Comparison of ENCODE assay signal across 19 cellular contexts in genomic region chr10:132271458-132272011, GRCh38. TPM values are rescaled to one million over a fixed set of nuclear protein-coding genes. Genes with fewer than 3 reads are reported as not detected.
DNase-seq lines count a peak whose midpoint lies in the region; ATAC-seq and TF ChIP-seq lines count a peak whose summit lies in the region.
"Had no signal": no experiment of that assay in that cellular context is flagged by ENCODE, and none has a peak within 500 bp of the region (broad histone marks: within the 10 kb centered on the region; RNA-seq: fewer than 3 reads in every experiment).

No MANE protein-coding gene starts in this region.

- no peak for TF ChIP-seq CTCF in GM20000 (IDR thresholded peaks at IDR 0.05; ENCODE audit: extremely low read depth, missing control alignments)

- H3K9me3 Mint-ChIP-seq in stimulated activated naive CD8-positive, alpha-beta T cell treated with anti-CD3 and anti-CD28 coated beads, Interleukin-15, amount 100 ng/mL, for 72 hours = peaks cover 4 to 15% of the 10 kb centered on the region in 2 donors
- H3K9me3 Mint-ChIP-seq: CD8-positive, alpha-beta T cell had no signal

- H3K27me3 Mint-ChIP-seq in stimulated activated naive CD8-positive, alpha-beta T cell treated with anti-CD3 and anti-CD28 coated beads, Interleukin-15, amount 100 ng/mL, for 72 hours = no peaks in the 10 kb centered on the region
- H3K27me3 Mint-ChIP-seq: B cell had no signal

- intact Hi-C loops in sciatic nerve (cut with DNase I) = no loop called here

- H3K4me1 Mint-ChIP-seq in stimulated activated naive CD8-positive, alpha-beta T cell treated with anti-CD3 and anti-CD28 coated beads, Interleukin-15, amount 100 ng/mL, for 72 hours = peaks cover 10% of the 10 kb centered on the region
- H3K4me1 Mint-ChIP-seq: B cell had no signal

- no peak overlapping the region for H3K27ac Mint-ChIP-seq in stimulated activated naive CD8-positive, alpha-beta T cell treated with anti-CD3 and anti-CD28 coated beads, Interleukin-15, amount 100 ng/mL, for 72 hours
- H3K27ac Mint-ChIP-seq: B cell; CD8-positive, alpha-beta T cell had no signal

- peak; percentile 7 for DNase-seq in activated CD8-positive, alpha-beta memory T cell treated with anti-CD3 and anti-CD28 coated beads, Interleukin-2, amount 50 U/mL, for 4 hours
- DNase-seq in activated CD8-positive, alpha-beta memory T cell treated with anti-CD3 and anti-CD28 coated beads for 24 hours = no peak
- DNase-seq in stimulated activated naive CD8-positive, alpha-beta T cell treated with anti-CD3 and anti-CD28 coated beads, Interleukin-15, amount 100 ng/mL, for 72 hours = no peak
- no peak for DNase-seq in stimulated activated naive CD8-positive, alpha-beta T cell treated with anti-CD3 and anti-CD28 coated beads, Interleukin-15, Interleukin-2, amounts not matched to agents 100 U/mL and 50 U/mL, for 24 hours
- DNase-seq in sciatic nerve (ENCODE audit: low spot score) = no peak
- DNase-seq in GM20000 (ENCODE audit: low spot score) = no peak
- DNase-seq: Caco-2; CD8-positive, alpha-beta T cell; NCI-H1048; NCI-H1417; NCI-H1694; NCI-H2029 treated with DMSO at 0.1 percent for 48 hours; NCI-H2227 treated with DMSO at 0.1 percent for 48 hours; NCI-H526 treated with DMSO at 0.1 percent for 48 hours; PC-9; SHP77 treated with DMSO at 0.1 percent for 48 hours had no signal

- peak; percentile 31 for ATAC-seq in stimulated activated naive CD8-positive, alpha-beta T cell treated with anti-CD3 and anti-CD28 coated beads, Interleukin-15, amount 100 ng/mL, for 72 hours
- no peak for ATAC-seq in stimulated activated naive CD8-positive, alpha-beta T cell treated with anti-CD3 and anti-CD28 coated beads, Interleukin-15, Interleukin-2, amounts not matched to agents 100 U/mL and 50 U/mL, for 24 hours
- ATAC-seq in sciatic nerve (peak; percentile 24), HG02840 (IDR thresholded peaks at IDR 0.05; ENCODE audit: low FRiP score, unreplicated experiment) (no peak)
- ATAC-seq: CD8-positive, alpha-beta T cell; HCT116 had no signal

- no peak overlapping the region for H3K4me3 Mint-ChIP-seq in stimulated activated naive CD8-positive, alpha-beta T cell treated with anti-CD3 and anti-CD28 coated beads, Interleukin-15, amount 100 ng/mL, for 72 hours
- H3K4me3 Mint-ChIP-seq: B cell; CD8-positive, alpha-beta T cell had no signal

RNA-seq across cellular contexts. Expression of gene STK32C, which starts 36.2 kb away (rescaled TPM):
- 11.1 TPM for total RNA-seq in sciatic nerve

Comparison
In these comparisons a context has a peak if more than half of its experiments do, and no peak if none do; other contexts are left out.
1. ATAC-seq: peak in stimulated activated naive CD8-positive, alpha-beta T cell treated with anti-CD3 and anti-CD28 coated beads, Interleukin-15, amount 100 ng/mL, for 72 hours (single experiment) and sciatic nerve (single experiment); none in stimulated activated naive CD8-positive, alpha-beta T cell treated with anti-CD3 and anti-CD28 coated beads, Interleukin-15, Interleukin-2, amounts not matched to agents 100 U/mL and 50 U/mL, for 24 hours (single experiment) and HG02840 (single experiment).